ENCODE assay signal across 24 cellular contexts in the genomic region with DNA sequence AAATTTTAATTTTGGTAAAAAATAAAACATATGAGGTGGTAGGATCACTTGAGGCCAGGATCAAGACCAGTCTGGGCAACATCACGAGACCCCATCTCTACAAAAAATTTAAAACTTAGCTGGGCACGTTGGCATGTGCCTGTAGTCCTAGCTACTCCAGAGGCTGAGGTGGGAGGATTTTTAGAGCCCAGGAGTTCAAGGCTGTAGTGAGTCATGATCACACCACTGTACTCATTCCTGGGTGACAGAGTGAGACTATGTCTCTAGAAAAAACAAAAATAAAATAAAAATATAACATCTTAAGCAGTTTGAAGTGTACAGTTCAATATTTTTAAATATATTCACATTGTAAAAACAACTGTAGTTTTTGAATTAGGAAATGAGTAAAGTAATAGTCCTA.
DNase-seq lines count a peak whose midpoint lies in the region; ATAC-seq and TF ChIP-seq lines count a peak whose summit lies in the region.
"Had no signal": no experiment of that assay in that cellular context is flagged by ENCODE, and none has a peak within 500 bp of the region (broad histone marks: within the 10 kb centered on the region; RNA-seq: fewer than 3 reads in every experiment).

No MANE protein-coding gene starts in this region.

- TF ChIP-seq CTCF in epithelial cell of esophagus (IDR thresholded peaks at IDR 0.05; ENCODE audit: insufficient read depth, low read depth, low read length, missing control alignments) (no peak), omental fat pad (IDR thresholded peaks at IDR 0.05) (no peak), tibial nerve (IDR thresholded peaks at IDR 0.05) (no peak)

- H3K27me3 ChIP-seq in tibial nerve, result no peaks in the 10 kb centered on the region
- H3K27me3 ChIP-seq: esophagus squamous epithelium, heart left ventricle, left lung, pancreas had no signal

- no peak for TF ChIP-seq EP300 in tibial nerve (IDR thresholded peaks at IDR 0.05)

- TF ChIP-seq POLR2A in tibial nerve (IDR thresholded peaks at IDR 0.05), result no peak

- no peaks in the 10 kb centered on the region for H3K36me3 ChIP-seq in tibial nerve
- H3K36me3 ChIP-seq: esophagus squamous epithelium, heart left ventricle, left lung, pancreas had no signal

- H3K4me3 ChIP-seq in epithelial cell of esophagus (ENCODE audit: low read length), result no peak overlapping the region
- no peak overlapping the region for H3K4me3 ChIP-seq in tibial nerve
- H3K4me3 ChIP-seq: esophagus squamous epithelium, heart left ventricle, left lung, pancreas had no signal

- H3K9me3 ChIP-seq in tibial nerve, result peaks cover 0 to 3% (median 0%) of the 10 kb centered on the region in 4 donors
- H3K9me3 ChIP-seq: esophagus squamous epithelium, heart left ventricle, left lung, pancreas had no signal

- no peak for ATAC-seq in omental fat pad (ENCODE audit: low FRiP score)
- ATAC-seq: activated CD4-positive, alpha-beta T cell treated with anti-CD3 and anti-CD28 coated beads for 36 hours; heart left ventricle; left lung; natural killer cell treated with Interleukin-12 subunit alpha and Interleukin-12 subunit beta and Interleukin-15 and Interleukin-18, amount 100 ng/mL, for 72 hours; pancreas; sciatic nerve; T-cell had no signal

- no peak overlapping the region for H3K27ac ChIP-seq in tibial nerve
- H3K27ac ChIP-seq: C4-2B, esophagus squamous epithelium, heart left ventricle, left lung, pancreas had no signal

- 65 to 66% methylated on average over 2 of the region's 2 CpGs for WGBS in tibial nerve, 2 donors

- DNase-seq in EL (peak; percentile 56), RKO (ENCODE audit: low spot score) (peak; percentile 25), epithelial cell of esophagus (ENCODE audit: low read depth) (peak; percentile 57), kidney glomerular epithelial cell (lab: John Stamatoyannopoulos, UW) (peak; percentile 13), pons (ENCODE audit: low spot score) (no peak), omental fat pad (ENCODE audit: low spot score) (no peak), tibial nerve (ENCODE audit: low spot score in 2 of 2) (no peak), OCI-M2 (lab: John Stamatoyannopoulos, UW; ENCODE audit: unreplicated experiment) (no peak)
- DNase-seq: activated CD4-positive, alpha-beta T cell treated with anti-CD3 and anti-CD28 coated beads for 36 hours; activated naive CD4-positive, alpha-beta T cell treated with anti-CD3 and anti-CD28 coated beads, Interleukin-2, amount 50 U/mL, for 16 hours; aorta; cerebellar nuclear complex; esophagus squamous epithelium; heart left ventricle; left lung; midbrain; NCI-H146; NCI-H69; pancreas; SHP77; T-cell had no signal

- peaks cover 0 to 18% (median 0%) of the 10 kb centered on the region in 4 donors for H3K4me1 ChIP-seq in tibial nerve
- H3K4me1 ChIP-seq: pancreas had no signal

Comparison
In these comparisons a context has a peak if more than half of its experiments do, and no peak if none do; other contexts are left out.
1. DNase-seq: peak in EL (single experiment), RKO (single experiment), epithelial cell of esophagus (single experiment) and kidney glomerular epithelial cell (single experiment); none in pons (single experiment), omental fat pad (single experiment), tibial nerve (0 of 2) and OCI-M2 (single experiment).